Comparison of ENCODE assay signal across 16 cellular contexts in the genomic region with DNA sequence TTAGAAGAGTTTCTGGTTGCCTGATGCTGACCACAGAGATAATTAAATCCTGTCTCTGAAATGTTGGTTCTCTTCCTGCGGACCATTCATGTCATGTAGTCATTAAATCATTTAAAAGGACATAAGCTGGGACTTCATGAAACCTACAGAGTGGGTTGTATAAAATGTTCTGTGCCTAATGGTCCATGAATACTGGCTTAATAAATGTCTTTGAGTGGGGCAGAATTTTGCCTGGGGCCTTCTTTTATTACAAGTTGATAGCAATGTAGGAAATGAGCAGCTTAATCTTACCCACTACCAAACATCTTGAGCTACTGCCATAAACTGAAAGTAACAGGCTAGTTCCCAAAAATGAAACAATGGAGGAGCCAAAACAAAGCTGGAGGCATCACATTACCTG.
"Had no signal": no experiment of that assay in that cellular context is flagged by ENCODE, and none has a peak within 500 bp of the region (broad histone marks: within the 10 kb centered on the region; RNA-seq: fewer than 3 reads in every experiment).

No MANE protein-coding gene starts in this region.

- H3K9me3 ChIP-seq: right atrium auricular region had no signal

- H3K27ac Mint-ChIP-seq: activated CD4-positive, alpha-beta memory T cell treated with anti-CD3 and anti-CD28 coated beads, Interleukin-2, amount 10 ng/mL, durations not matched to agents 7 days and 5 days; activated naive CD4-positive, alpha-beta T cell treated with anti-CD3 and anti-CD28 coated beads, Interleukin-2, amount 50 U/mL, for 72 hours; stimulated activated naive B cell treated with anti-CD40 and anti-IgM and Interleukin-4, amounts not matched to agents 10 μg/mL and 1 μg/mL and 100 μg/mL, for 72 hours had no signal

- DNase-seq: activated CD4-positive, alpha-beta memory T cell treated with anti-CD3 and anti-CD28 coated beads, Interleukin-2, amount 10 ng/mL, durations not matched to agents 7 days and 5 days; activated CD4-positive, alpha-beta T cell treated with anti-CD3 and anti-CD28 coated beads for 4 hours; activated effector memory CD4-positive, alpha-beta T cell treated with anti-CD3 and anti-CD28 coated beads, Interleukin-2, amount 50 U/mL, for 16 hours; activated T-cell treated with anti-CD3 and anti-CD28 coated beads, Interleukin-2, amount 50 U/mL, for 48 hours; amniotic stem cell; caudate nucleus; hippocampal formation; kidney; nucleus accumbens; stimulated activated CD4-positive, alpha-beta T cell treated with anti-CD3 and anti-CD28 coated beads, Interleukin-4, amount 100 ng/mL, for 1 hour; stimulated activated naive B cell treated with anti-CD40 and anti-IgM and Interleukin-4, amounts not matched to agents 10 μg/mL and 1 μg/mL and 100 μg/mL, for 72 hours; transverse colon had no signal

- H3K27me3 ChIP-seq: right atrium auricular region, transverse colon had no signal

- H3K27ac ChIP-seq: right atrium auricular region, transverse colon had no signal

- H3K36me3 ChIP-seq: right atrium auricular region, transverse colon had no signal

- H3K4me1 ChIP-seq: right atrium auricular region, transverse colon had no signal

- H3K27me3 Mint-ChIP-seq: activated CD4-positive, alpha-beta memory T cell treated with anti-CD3 and anti-CD28 coated beads, Interleukin-2, amount 10 ng/mL, durations not matched to agents 7 days and 5 days; stimulated activated naive B cell treated with anti-CD40 and anti-IgM and Interleukin-4, amounts not matched to agents 10 μg/mL and 1 μg/mL and 100 μg/mL, for 72 hours had no signal

- H3K4me3 ChIP-seq: right atrium auricular region, transverse colon had no signal

- H3K4me3 Mint-ChIP-seq: activated CD4-positive, alpha-beta memory T cell treated with anti-CD3 and anti-CD28 coated beads, Interleukin-2, amount 10 ng/mL, durations not matched to agents 7 days and 5 days; nephron; stimulated activated naive B cell treated with anti-CD40 and anti-IgM and Interleukin-4, amounts not matched to agents 10 μg/mL and 1 μg/mL and 100 μg/mL, for 72 hours had no signal

- ATAC-seq: activated naive CD4-positive, alpha-beta T cell treated with anti-CD3 and anti-CD28 coated beads, Interleukin-2, amount 50 U/mL, for 72 hours; esophagus mucosa; stimulated activated naive B cell treated with anti-CD40 and anti-IgM and Interleukin-4, amounts not matched to agents 10 μg/mL and 1 μg/mL and 100 μg/mL, for 72 hours had no signal

- H3K4me1 Mint-ChIP-seq: activated CD4-positive, alpha-beta memory T cell treated with anti-CD3 and anti-CD28 coated beads, Interleukin-2, amount 10 ng/mL, durations not matched to agents 7 days and 5 days; nephron had no signal
